8 cellular contexts compared by ENCODE assay signal in the genomic region with DNA sequence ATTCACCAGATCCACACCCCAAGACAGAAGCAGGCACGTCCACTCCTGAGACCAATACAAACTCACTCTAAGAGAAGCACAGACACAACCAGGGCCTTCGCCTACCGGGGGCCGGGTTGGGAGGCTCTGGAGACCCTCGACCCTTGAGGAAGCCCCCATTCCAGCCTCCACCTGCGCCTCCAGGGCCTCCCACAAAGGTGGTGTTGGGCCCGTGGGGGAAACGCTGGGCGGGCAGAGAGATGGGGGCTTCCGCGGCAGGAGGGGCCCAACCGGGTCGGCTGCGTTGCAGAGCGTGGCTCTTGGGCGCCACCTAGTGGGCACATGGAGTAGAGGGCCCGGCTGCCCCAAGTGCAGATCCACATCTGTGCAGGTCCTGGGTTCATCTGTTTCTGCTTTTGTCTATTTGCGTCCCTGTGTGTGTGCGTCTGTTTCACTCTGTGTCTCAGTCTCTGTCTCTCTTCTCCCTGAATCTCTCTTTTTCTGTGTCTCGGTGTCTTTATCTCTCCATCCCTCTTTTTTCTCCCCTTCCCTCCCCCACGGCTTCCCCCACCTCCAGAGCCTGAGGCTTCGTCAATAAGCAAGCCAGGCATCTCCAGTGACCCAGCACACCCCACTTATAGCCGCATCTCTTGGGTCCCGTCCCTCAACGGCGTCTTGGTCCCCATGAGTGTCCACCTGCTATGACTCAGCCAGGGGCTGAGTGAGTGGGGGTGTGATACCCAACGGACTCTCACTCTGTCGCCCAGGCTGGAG. TPM values are rescaled to one million over a fixed set of nuclear protein-coding genes. Genes with fewer than 3 reads are reported as not detected.
A peak's percentile ranks its signal among the peaks of the same experiment; 100 is the strongest.
DNase-seq lines count a peak whose midpoint lies in the region; ATAC-seq and TF ChIP-seq lines count a peak whose summit lies in the region.

No MANE protein-coding gene starts in this region.

- H3K9me3 ChIP-seq in SU-DHL-6 (ENCODE audit: insufficient read depth, low read length) (no peaks in the 10 kb centered on the region), heart left ventricle (peaks cover 0 to 6% (median 0%) of the 10 kb centered on the region in 12 donors)

- H3K36me3 Mint-ChIP-seq in activated naive CD4-positive, alpha-beta T cell treated with anti-CD3 and anti-CD28 coated beads, Interleukin-2, amount 50 U/mL, for 72 hours = no peaks in the 10 kb centered on the region

- TF ChIP-seq POLR2A in heart left ventricle (IDR thresholded peaks at IDR 0.05) = no peak

- H3K27me3 ChIP-seq in KMS-11 (ENCODE audit: insufficient read depth, low read depth) (no peaks in the 10 kb centered on the region), SU-DHL-6 (ENCODE audit: low read length) (no peaks in the 10 kb centered on the region), heart left ventricle (no peaks in the 10 kb centered on the region)

- H3K4me1 ChIP-seq in KMS-11 (ENCODE audit: low read depth, poor library complexity, severe bottlenecking) (no peaks in the 10 kb centered on the region), heart left ventricle (peaks cover 0 to 8% (median 3%) of the 10 kb centered on the region in 12 donors)

- H3K27ac ChIP-seq in KMS-11 (no peak overlapping the region), SU-DHL-6 (ENCODE audit: low read depth, low read length) (no peak overlapping the region), heart left ventricle (no peak overlapping the region)

- H4K20me1 ChIP-seq in KMS-11 (ENCODE audit: insufficient read depth) (no peaks in the 10 kb centered on the region), SU-DHL-6 (ENCODE audit: low read depth, low read length) (no peaks in the 10 kb centered on the region)

- peak overlapping the region in 1 of 2 donors; percentile 40 for H3K27ac Mint-ChIP-seq in activated naive CD4-positive, alpha-beta T cell treated with anti-CD3 and anti-CD28 coated beads, Interleukin-2, amount 50 U/mL, for 72 hours

- H3K4me3 ChIP-seq in KMS-11 (IDR thresholded peaks at IDR 0.05; ENCODE audit: insufficient read depth, low read depth, low read length) = no peak overlapping the region
- H3K4me3 ChIP-seq in SU-DHL-6 (ENCODE audit: insufficient read depth, low read length, poor library complexity, severe bottlenecking) = no peak overlapping the region
- H3K4me3 ChIP-seq in heart left ventricle = no peak overlapping the region
- no peak overlapping the region for H3K4me3 ChIP-seq in retinal pigment epithelial cell (ENCODE audit: low read length)

- no peaks in the 10 kb centered on the region for H3K9me2 ChIP-seq in SU-DHL-6 (replicated peaks; ENCODE audit: insufficient read depth, low read length)

- no peaks in the 10 kb centered on the region for H3K79me2 ChIP-seq in KMS-11 (ENCODE audit: insufficient read depth, low read depth)
- H3K79me2 ChIP-seq in SU-DHL-6 (ENCODE audit: insufficient read depth, low read length) = no peaks in the 10 kb centered on the region

- H2AFZ ChIP-seq in KMS-11 (ENCODE audit: low read depth) (no peak overlapping the region), SU-DHL-6 (ENCODE audit: low read depth, low read length, severe bottlenecking) (no peak overlapping the region)

- H3K36me3 ChIP-seq in KMS-11 (ENCODE audit: insufficient read depth) (no peaks in the 10 kb centered on the region), SU-DHL-6 (ENCODE audit: low read length) (no peaks in the 10 kb centered on the region), heart left ventricle (peaks cover 0 to 28% (median 11%) of the 10 kb centered on the region in 9 donors)

- DNase-seq in DMS 273 treated with DMSO at 0.1 percent for 48 hours (lab: John Stamatoyannopoulos, UW) (peak; percentile 22), heart left ventricle (peak; percentile 44 to 81 (median 60)), retinal pigment epithelial cell (ENCODE audit: low read depth) (no peak)
- peak in 1 of 2 donors; percentile 82 for DNase-seq in activated naive CD4-positive, alpha-beta T cell treated with anti-CD3 and anti-CD28 coated beads, Interleukin-2, amount 50 U/mL, for 72 hours (ENCODE audit: low spot score in 2 of 2)

- H3K9me3 Mint-ChIP-seq in activated naive CD4-positive, alpha-beta T cell treated with anti-CD3 and anti-CD28 coated beads, Interleukin-2, amount 50 U/mL, for 72 hours = no peaks in the 10 kb centered on the region

- peak; percentile 80 to 82 for ATAC-seq in activated naive CD4-positive, alpha-beta T cell treated with anti-CD3 and anti-CD28 coated beads, Interleukin-2, amount 50 U/mL, for 72 hours
- ATAC-seq in heart left ventricle (peak; percentile 58 to 83 (median 79)), HG02885 (IDR thresholded peaks at IDR 0.05; ENCODE audit: poor library complexity, unreplicated experiment) (no peak), GM19455 (IDR thresholded peaks at IDR 0.05; ENCODE audit: unreplicated experiment) (no peak)

- no peak overlapping the region for H3K4me2 ChIP-seq in KMS-11
- no peak overlapping the region for H3K4me2 ChIP-seq in SU-DHL-6 (ENCODE audit: low read depth, low read length, poor library complexity, severe bottlenecking)

- intact Hi-C loops in heart left ventricle (cut with DNase I) = loop anchor here in 8 of 10 donors (1.0 to 10.0 kb wide), 5 partner anchors 523 to 531 kb away; no protein-coding TSS in a partner anchor

- no peak overlapping the region for H3K9ac ChIP-seq in KMS-11
- no peak overlapping the region for H3K9ac ChIP-seq in SU-DHL-6 (ENCODE audit: low read length)

- TF ChIP-seq CTCF in KMS-11 (conservative IDR thresholded peaks at IDR 0.05; ENCODE audit: low read depth, low read length) (peak; percentile 93), SU-DHL-6 (IDR thresholded peaks at IDR 0.05; ENCODE audit: insufficient read depth, low read length, poor library complexity, severe bottlenecking) (peak; percentile 38), heart left ventricle (IDR thresholded peaks at IDR 0.05) (peak; percentile 93 to 100 (median 99)), retinal pigment epithelial cell (conservative IDR thresholded peaks at IDR 0.05; ENCODE audit: low read depth, low read length) (peak; percentile 93)

- WGBS in heart left ventricle, 4 donors = 24 to 27% (median 25%) methylated on average over 24 to 28 of the region's 28 CpGs

- H3F3A ChIP-seq in SU-DHL-6 (ENCODE audit: insufficient read depth) = no peaks in the 10 kb centered on the region

RNA-seq across cellular contexts. Expression of gene TINCR, which starts 10.5 kb away (rescaled TPM):
- total RNA-seq in activated naive CD4-positive, alpha-beta T cell treated with anti-CD3 and anti-CD28 coated beads, Interleukin-2, amount 50 U/mL, for 72 hours = 1 to 10 TPM in 1 of 2 donors, under 1 TPM in 1; 0.82 to 1.7 TPM
- under 1 TPM in 4 of 9 donors, not detected in 5; 0.17 to 0.44 (median 0.30) TPM for total RNA-seq in heart left ventricle
- under 1 TPM in 1 of 2 donors, not detected in 1; 0.07 TPM for polyA plus RNA-seq in heart left ventricle

RNA-seq across cellular contexts. Expression of gene SAFB2, which starts 44.3 kb away (rescaled TPM):
- total RNA-seq in activated naive CD4-positive, alpha-beta T cell treated with anti-CD3 and anti-CD28 coated beads, Interleukin-2, amount 50 U/mL, for 72 hours = 100 to 1,000 TPM; 107 to 233 TPM
- total RNA-seq in heart left ventricle = 10 to 100 TPM; 14.2 to 56.7 (median 44.2) TPM
- polyA plus RNA-seq in heart left ventricle = 10 to 100 TPM; 32.8 to 49.7 TPM

RNA-seq across cellular contexts. Expression of gene SAFB, which starts 44.6 kb away (rescaled TPM):
- total RNA-seq in activated naive CD4-positive, alpha-beta T cell treated with anti-CD3 and anti-CD28 coated beads, Interleukin-2, amount 50 U/mL, for 72 hours = 100 to 1,000 TPM; 127 to 154 TPM
- total RNA-seq in heart left ventricle = 10 to 100 TPM; 22.3 to 59.6 (median 48.0) TPM
- polyA plus RNA-seq in heart left ventricle = 10 to 100 TPM; 43.5 to 48.9 TPM

Comparison
In these comparisons a context has a peak if more than half of its experiments do, and no peak if none do; other contexts are left out.
1. CTCF ChIP-seq: peak in every context shown above with its lines; median percentile 99 in heart left ventricle; 93 in KMS-11; 93 in retinal pigment epithelial cell; 38 in SU-DHL-6.
2. ATAC-seq: peak in activated naive CD4-positive, alpha-beta T cell treated with anti-CD3 and anti-CD28 coated beads, Interleukin-2, amount 50 U/mL, for 72 hours (2 of 2) and heart left ventricle (4 of 4); none in HG02885 (single experiment) and GM19455 (single experiment).